ENCODE assay signal across 28 cellular contexts in the genomic region with DNA sequence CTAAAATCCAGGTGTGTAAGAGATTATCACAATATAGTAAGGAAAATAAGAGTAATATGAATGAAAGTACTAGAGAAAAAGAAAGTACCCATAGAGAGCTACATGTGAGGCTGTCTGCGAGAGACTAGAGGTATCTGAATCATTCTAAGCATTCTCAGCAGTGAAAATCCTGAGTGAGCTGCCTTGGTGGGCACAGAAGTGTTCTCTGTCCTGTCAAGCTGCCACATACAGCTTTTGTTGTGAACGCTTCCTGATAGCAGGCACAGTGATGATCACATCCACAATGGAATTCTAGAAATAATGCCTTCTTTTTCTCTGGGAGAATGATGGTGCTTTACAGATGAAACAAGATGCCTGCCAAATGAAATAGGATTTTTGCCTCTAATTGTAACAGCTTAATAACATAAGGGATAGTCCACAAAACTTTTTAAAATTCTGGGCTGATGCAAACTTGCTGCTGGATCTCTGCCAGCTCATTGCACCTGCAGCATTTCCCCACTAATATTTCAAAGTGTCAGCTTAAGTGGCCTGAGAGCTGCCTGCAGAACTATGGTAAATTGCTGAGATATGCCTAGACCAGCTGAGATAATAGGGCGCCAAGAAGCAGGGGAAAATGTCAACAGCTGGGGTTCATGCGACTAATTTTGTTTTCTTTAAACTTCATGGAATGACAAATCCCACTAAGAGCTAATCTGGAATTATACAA.
DNase-seq lines count a peak whose midpoint lies in the region; ATAC-seq and TF ChIP-seq lines count a peak whose summit lies in the region.
"Had no signal": no experiment of that assay in that cellular context is flagged by ENCODE, and none has a peak within 500 bp of the region (broad histone marks: within the 10 kb centered on the region; RNA-seq: fewer than 3 reads in every experiment).

No MANE protein-coding gene starts in this region.

- no peaks in the 10 kb centered on the region for H3K9me3 ChIP-seq in lower lobe of right lung
- H3K9me3 ChIP-seq: ascending aorta; BLaER1 treated with 17β-estradiol and CSF1 and Interleukin-3, amounts not matched to agents 10 nM and 100 nM; tibial artery had no signal

- H3K4me3 ChIP-seq in lower lobe of right lung, result no peak overlapping the region
- H3K4me3 ChIP-seq: ascending aorta; BLaER1 treated with 17β-estradiol and CSF1 and Interleukin-3, amounts not matched to agents 10 nM and 100 nM; MG63; skin epidermis; stomach; tibial artery had no signal

- no peak for TF ChIP-seq CTCF in lower lobe of right lung (IDR thresholded peaks at IDR 0.05)

- peak; percentile 43 for ATAC-seq in GM18867 (IDR thresholded peaks at IDR 0.05; ENCODE audit: unreplicated experiment)
- no peak for ATAC-seq in lower lobe of right lung
- no peak for ATAC-seq in HG03045 (IDR thresholded peaks at IDR 0.05; ENCODE audit: unreplicated experiment)
- ATAC-seq: left ventricle myocardium superior; naive thymus-derived CD8-positive, alpha-beta T cell had no signal

- DNase-seq in NCI-H1417 treated with DMSO at 0.1 percent for 48 hours (lab: John Stamatoyannopoulos, UW), result peak; percentile 72
- peak; percentile 31 for DNase-seq in SHP77 treated with DMSO at 0.1 percent for 48 hours (lab: John Stamatoyannopoulos, UW)
- DNase-seq in pons (ENCODE audit: low spot score), result peak; percentile 32
- no peak for DNase-seq in lower lobe of right lung
- no peak for DNase-seq in T-helper 2 cell
- DNase-seq: activated CD4-positive, alpha-beta T cell treated with anti-CD3 and anti-CD28 coated beads for 4 hours; activated effector memory CD4-positive, alpha-beta T cell treated with anti-CD3 and anti-CD28 coated beads, Interleukin-2, amount 50 U/mL, for 16 hours; activated naive CD8-positive, alpha-beta T cell treated with anti-CD3 and anti-CD28 coated beads for 36 hours; activated T-cell treated with anti-CD3 and anti-CD28 coated beads, Interleukin-2, amount 50 U/mL, for 1 hour; cerebellar nuclear complex; DND-41; dorsolateral prefrontal cortex; HCEC 1CT; left ventricle myocardium superior; MG63; midbrain; naive thymus-derived CD8-positive, alpha-beta T cell; NCI-H526; OCI-M1; stimulated activated CD4-positive, alpha-beta T cell treated with anti-CD3 and anti-CD28 coated beads, Interleukin-1b, Interleukin-23, amount 100 ng/mL, for 48 hours; stomach; tibial artery had no signal

- H3K4me1 ChIP-seq in lower lobe of right lung, result no peaks in the 10 kb centered on the region
- H3K4me1 ChIP-seq: ascending aorta; BLaER1 treated with 17β-estradiol and CSF1 and Interleukin-3, amounts not matched to agents 10 nM and 100 nM; tibial artery had no signal

- no peaks in the 10 kb centered on the region for H3K27me3 ChIP-seq in lower lobe of right lung (ENCODE audit: low read depth)
- H3K27me3 ChIP-seq: ascending aorta; BLaER1 treated with 17β-estradiol and CSF1 and Interleukin-3, amounts not matched to agents 10 nM and 100 nM; dorsolateral prefrontal cortex; MG63; stomach; tibial artery had no signal

- H3K27ac ChIP-seq in lower lobe of right lung, result no peak overlapping the region
- H3K27ac ChIP-seq: ascending aorta; BLaER1 treated with 17β-estradiol and CSF1 and Interleukin-3, amounts not matched to agents 10 nM and 100 nM; dorsolateral prefrontal cortex; skin epidermis; stomach; tibial artery; VCaP had no signal

- intact Hi-C loops in lower lobe of right lung (cut with DNase I), result no loop called here

- H3K36me3 ChIP-seq in lower lobe of right lung, result no peaks in the 10 kb centered on the region
- H3K36me3 ChIP-seq: ascending aorta; BLaER1 treated with 17β-estradiol and CSF1 and Interleukin-3, amounts not matched to agents 10 nM and 100 nM; MG63; stomach; tibial artery had no signal

Comparison
In these comparisons a context has a peak if more than half of its experiments do, and no peak if none do; other contexts are left out.
1. DNase-seq: peak in NCI-H1417 treated with DMSO at 0.1 percent for 48 hours (single experiment), SHP77 treated with DMSO at 0.1 percent for 48 hours (single experiment) and pons (single experiment); none in lower lobe of right lung (single experiment) and T-helper 2 cell (0 of 5).